9 cellular contexts compared by ENCODE assay signal in the genomic region with DNA sequence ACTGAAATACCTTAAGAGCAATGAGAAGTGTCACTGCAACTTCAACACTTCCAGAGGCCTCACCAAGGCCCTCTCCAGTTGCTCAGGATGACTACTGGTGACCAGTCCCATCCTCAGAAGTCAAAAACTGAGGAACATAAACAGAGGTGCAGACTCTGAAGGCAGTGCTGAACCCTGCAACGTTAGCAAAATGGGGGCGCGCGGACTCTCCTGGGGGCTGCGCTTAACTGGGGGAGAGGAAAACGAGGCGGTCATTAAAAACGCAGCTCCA. TPM values are rescaled to one million over a fixed set of nuclear protein-coding genes. Genes with fewer than 3 reads are reported as not detected.
DNase-seq lines count a peak whose midpoint lies in the region; ATAC-seq and TF ChIP-seq lines count a peak whose summit lies in the region.
"Had no signal": no experiment of that assay in that cellular context is flagged by ENCODE, and none has a peak within 500 bp of the region (broad histone marks: within the 10 kb centered on the region; RNA-seq: fewer than 3 reads in every experiment).

No MANE protein-coding gene starts in this region.

- DNase-seq in left ventricle myocardium inferior (no peak), Right ventricle myocardium superior (no peak), MCF 10A (ENCODE audit: unreplicated experiment) (no peak), mesothelial cell of epicardium (ENCODE audit: low spot score in 2 of 2, unreplicated experiment in 2 of 2) (no peak), uterus (no peak), NK-92 (lab: John Stamatoyannopoulos, UW; ENCODE audit: unreplicated experiment) (no peak), NCI-H748 (lab: John Stamatoyannopoulos, UW; ENCODE audit: unreplicated experiment) (no peak)
- no peak for DNase-seq in effector CD4-positive, alpha-beta T cell
- DNase-seq: amniotic stem cell had no signal

- H3K4me1 ChIP-seq in left ventricle myocardium inferior: peaks cover 31% of the 10 kb centered on the region
- H3K4me1 ChIP-seq in uterus: no peaks in the 10 kb centered on the region

- H3K27ac ChIP-seq in left ventricle myocardium inferior (replicated peaks) (peak overlapping the region; percentile 96), uterus (peak overlapping the region; percentile 84 to 86)

- no peaks in the 10 kb centered on the region for H3K9me3 Mint-ChIP-seq in MCF 10A (ENCODE audit: unreplicated experiment)
- no peaks in the 10 kb centered on the region for H3K9me3 Mint-ChIP-seq in mesothelial cell of epicardium

- CTCF ChIA-PET in MCF 10A (lab: Yijun Ruan, JAX): interaction anchor here (0.6 to 8.3 kb wide), 34 partner anchors 8 to 634 kb away, joined by 3 to 154 read pairs (median 4); a partner anchor contains a TSS

- H3K27ac Mint-ChIP-seq in MCF 10A (ENCODE audit: low read depth, unreplicated experiment) (peak overlapping the region; percentile 42), mesothelial cell of epicardium (peak overlapping the region; percentile 82)

- peaks cover 2% of the 10 kb centered on the region for H3K36me3 Mint-ChIP-seq in MCF 10A (ENCODE audit: insufficient read depth, unreplicated experiment)
- peaks cover 9% of the 10 kb centered on the region for H3K36me3 Mint-ChIP-seq in mesothelial cell of epicardium

- H3K4me3 ChIP-seq in left ventricle myocardium inferior (peak overlapping the region; percentile 90), uterus (peak overlapping the region; percentile 70 to 83)

- no peak for ATAC-seq in Right ventricle myocardium superior (ENCODE audit: poor library complexity)

- H3K9me3 ChIP-seq in left ventricle myocardium inferior (replicated peaks) (no peaks in the 10 kb centered on the region), uterus (no peaks in the 10 kb centered on the region)

- intact Hi-C loops in left ventricle myocardium inferior (cut with micrococcal nuclease) (no loop called here), Right ventricle myocardium superior (cut with DNase I) (no loop called here), MCF 10A (cut with micrococcal nuclease) (no loop called here), uterus (cut with DNase I; ENCODE audit: low total_unique reads) (loop anchor here (5.0 kb wide), 1 partner anchor 252 kb away; no protein-coding TSS in a partner anchor)

- H3K4me1 Mint-ChIP-seq in MCF 10A (ENCODE audit: insufficient read depth, unreplicated experiment) (peaks cover 27% of the 10 kb centered on the region), mesothelial cell of epicardium (peaks cover 20% of the 10 kb centered on the region)

- no peaks in the 10 kb centered on the region for H3K27me3 Mint-ChIP-seq in MCF 10A (ENCODE audit: insufficient read depth, unreplicated experiment)
- H3K27me3 Mint-ChIP-seq in mesothelial cell of epicardium (ENCODE audit: low read depth): no peaks in the 10 kb centered on the region

- H3K27me3 ChIP-seq in left ventricle myocardium inferior (ENCODE audit: low read depth) (no peaks in the 10 kb centered on the region), uterus (no peaks in the 10 kb centered on the region)

- peak overlapping the region; percentile 81 for H3K4me3 Mint-ChIP-seq in MCF 10A (ENCODE audit: unreplicated experiment)
- H3K4me3 Mint-ChIP-seq in mesothelial cell of epicardium: peak overlapping the region; percentile 81

- H3K36me3 ChIP-seq in left ventricle myocardium inferior (no peaks in the 10 kb centered on the region), uterus (no peaks in the 10 kb centered on the region)

- BruUV-seq in MCF 10A (replicated peaks; lab: Mats Ljungman, UMichigan): no TSS peak

- no peak for TF ChIP-seq CTCF in left ventricle myocardium inferior (IDR thresholded peaks at IDR 0.05; ENCODE audit: borderline replicate concordance)
- TF ChIP-seq CTCF in MCF 10A (IDR thresholded peaks at IDR 0.05; ENCODE audit: unreplicated experiment): no peak
- no peak for TF ChIP-seq CTCF in mesothelial cell of epicardium (IDR thresholded peaks at IDR 0.05; ENCODE audit: unreplicated experiment)
- no peak for TF ChIP-seq CTCF in uterus (IDR thresholded peaks at IDR 0.05)

- POLR2A ChIA-PET in MCF 10A (lab: Yijun Ruan, JAX): interaction anchor here (0.7 to 3.1 kb wide), 14 partner anchors 11 to 602 kb away, joined by 3 to 54 read pairs (median 6); a partner anchor contains a TSS

- no peak for TF ChIP-seq POLR2A in uterus (IDR thresholded peaks at IDR 0.05)

RNA-seq across cellular contexts. Expression of a gene that starts 0.9 kb away (rescaled TPM):
- total RNA-seq in left ventricle myocardium inferior (2.3 TPM), Right ventricle myocardium superior (2.6 TPM), MCF 10A (2022) (10.0 and 10.9 TPM in 2 replicates), mesothelial cell of epicardium (41.2 to 42.9 TPM (median 41.9 TPM) in 3 replicates), uterus (10 to 100 TPM; 10.6 to 52.5 (median 23.8) TPM)
